In genomic region chr1:225707824-225708223, GRCh38 we compare ENCODE assay signal across 2 cellular contexts.
TF ChIP-seq lines count a peak whose summit lies in the region.

No MANE protein-coding gene starts in this region.

TF ChIP-seq in GM23338, 12 proteins besides CTCF, POLR2A, EP300 and RAD21:
- no peak for TF ChIP-seq STAT1 (IDR thresholded peaks at IDR 0.05; ENCODE audit: unreplicated experiment)
- TF ChIP-seq CREB1 (CRISPR knock-in tag; IDR thresholded peaks at IDR 0.05; ENCODE audit: low read depth) = no peak
- TF ChIP-seq, protein P1, sequence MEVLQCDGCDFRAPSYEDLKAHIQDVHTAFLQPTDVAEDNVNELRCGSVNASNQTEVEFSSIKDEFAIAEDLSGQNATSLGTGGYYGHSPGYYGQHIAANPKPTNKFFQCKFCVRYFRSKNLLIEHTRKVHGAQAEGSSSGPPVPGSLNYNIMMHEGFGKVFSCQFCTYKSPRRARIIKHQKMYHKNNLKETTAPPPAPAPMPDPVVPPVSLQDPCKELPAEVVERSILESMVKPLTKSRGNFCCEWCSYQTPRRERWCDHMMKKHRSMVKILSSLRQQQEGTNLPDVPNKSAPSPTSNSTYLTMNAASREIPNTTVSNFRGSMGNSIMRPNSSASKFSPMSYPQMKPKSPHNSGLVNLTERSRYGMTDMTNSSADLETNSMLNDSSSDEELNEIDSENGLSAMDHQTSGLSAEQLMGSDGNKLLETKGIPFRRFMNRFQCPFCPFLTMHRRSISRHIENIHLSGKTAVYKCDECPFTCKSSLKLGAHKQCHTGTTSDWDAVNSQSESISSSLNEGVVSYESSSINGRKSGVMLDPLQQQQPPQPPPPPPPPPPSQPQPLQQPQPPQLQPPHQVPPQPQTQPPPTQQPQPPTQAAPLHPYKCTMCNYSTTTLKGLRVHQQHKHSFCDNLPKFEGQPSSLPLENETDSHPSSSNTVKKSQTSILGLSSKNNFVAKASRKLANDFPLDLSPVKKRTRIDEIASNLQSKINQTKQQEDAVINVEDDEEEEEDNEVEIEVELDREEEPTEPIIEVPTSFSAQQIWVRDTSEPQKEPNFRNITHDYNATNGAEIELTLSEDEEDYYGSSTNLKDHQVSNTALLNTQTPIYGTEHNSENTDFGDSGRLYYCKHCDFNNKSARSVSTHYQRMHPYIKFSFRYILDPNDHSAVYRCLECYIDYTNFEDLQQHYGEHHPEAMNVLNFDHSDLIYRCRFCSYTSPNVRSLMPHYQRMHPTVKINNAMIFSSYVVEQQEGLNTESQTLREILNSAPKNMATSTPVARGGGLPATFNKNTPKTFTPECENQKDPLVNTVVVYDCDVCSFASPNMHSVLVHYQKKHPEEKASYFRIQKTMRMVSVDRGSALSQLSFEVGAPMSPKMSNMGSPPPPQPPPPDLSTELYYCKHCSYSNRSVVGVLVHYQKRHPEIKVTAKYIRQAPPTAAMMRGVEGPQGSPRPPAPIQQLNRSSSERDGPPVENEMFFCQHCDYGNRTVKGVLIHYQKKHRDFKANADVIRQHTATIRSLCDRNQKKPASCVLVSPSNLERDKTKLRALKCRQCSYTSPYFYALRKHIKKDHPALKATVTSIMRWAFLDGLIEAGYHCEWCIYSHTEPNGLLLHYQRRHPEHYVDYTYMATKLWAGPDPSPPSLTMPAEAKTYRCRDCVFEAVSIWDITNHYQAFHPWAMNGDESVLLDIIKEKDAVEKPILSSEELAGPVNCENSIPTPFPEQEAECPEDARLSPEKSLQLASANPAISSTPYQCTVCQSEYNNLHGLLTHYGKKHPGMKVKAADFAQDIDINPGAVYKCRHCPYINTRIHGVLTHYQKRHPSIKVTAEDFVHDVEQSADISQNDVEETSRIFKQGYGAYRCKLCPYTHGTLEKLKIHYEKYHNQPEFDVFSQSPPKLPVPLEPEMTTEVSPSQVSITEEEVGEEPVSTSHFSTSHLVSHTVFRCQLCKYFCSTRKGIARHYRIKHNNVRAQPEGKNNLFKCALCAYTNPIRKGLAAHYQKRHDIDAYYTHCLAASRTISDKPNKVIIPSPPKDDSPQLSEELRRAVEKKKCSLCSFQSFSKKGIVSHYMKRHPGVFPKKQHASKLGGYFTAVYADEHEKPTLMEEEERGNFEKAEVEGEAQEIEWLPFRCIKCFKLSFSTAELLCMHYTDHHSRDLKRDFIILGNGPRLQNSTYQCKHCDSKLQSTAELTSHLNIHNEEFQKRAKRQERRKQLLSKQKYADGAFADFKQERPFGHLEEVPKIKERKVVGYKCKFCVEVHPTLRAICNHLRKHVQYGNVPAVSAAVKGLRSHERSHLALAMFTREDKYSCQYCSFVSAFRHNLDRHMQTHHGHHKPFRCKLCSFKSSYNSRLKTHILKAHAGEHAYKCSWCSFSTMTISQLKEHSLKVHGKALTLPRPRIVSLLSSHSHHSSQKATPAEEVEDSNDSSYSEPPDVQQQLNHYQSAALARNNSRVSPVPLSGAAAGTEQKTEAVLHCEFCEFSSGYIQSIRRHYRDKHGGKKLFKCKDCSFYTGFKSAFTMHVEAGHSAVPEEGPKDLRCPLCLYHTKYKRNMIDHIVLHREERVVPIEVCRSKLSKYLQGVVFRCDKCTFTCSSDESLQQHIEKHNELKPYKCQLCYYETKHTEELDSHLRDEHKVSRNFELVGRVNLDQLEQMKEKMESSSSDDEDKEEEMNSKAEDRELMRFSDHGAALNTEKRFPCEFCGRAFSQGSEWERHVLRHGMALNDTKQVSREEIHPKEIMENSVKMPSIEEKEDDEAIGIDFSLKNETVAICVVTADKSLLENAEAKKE (CRISPR knock-in tag; IDR thresholded peaks at IDR 0.05) = no peak
- no peak for TF ChIP-seq POLR2AphosphoS5 (IDR thresholded peaks at IDR 0.05; ENCODE audit: low read depth)
- TF ChIP-seq EZH2phosphoT487 (IDR thresholded peaks at IDR 0.05; ENCODE audit: unreplicated experiment) = no peak
- no peak for TF ChIP-seq ZNF331 (CRISPR knock-in tag; IDR thresholded peaks at IDR 0.05; ENCODE audit: low read depth)
- TF ChIP-seq, protein P2, sequence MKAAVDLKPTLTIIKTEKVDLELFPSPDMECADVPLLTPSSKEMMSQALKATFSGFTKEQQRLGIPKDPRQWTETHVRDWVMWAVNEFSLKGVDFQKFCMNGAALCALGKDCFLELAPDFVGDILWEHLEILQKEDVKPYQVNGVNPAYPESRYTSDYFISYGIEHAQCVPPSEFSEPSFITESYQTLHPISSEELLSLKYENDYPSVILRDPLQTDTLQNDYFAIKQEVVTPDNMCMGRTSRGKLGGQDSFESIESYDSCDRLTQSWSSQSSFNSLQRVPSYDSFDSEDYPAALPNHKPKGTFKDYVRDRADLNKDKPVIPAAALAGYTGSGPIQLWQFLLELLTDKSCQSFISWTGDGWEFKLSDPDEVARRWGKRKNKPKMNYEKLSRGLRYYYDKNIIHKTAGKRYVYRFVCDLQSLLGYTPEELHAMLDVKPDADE (IDR thresholded peaks at IDR 0.05) = no peak
- TF ChIP-seq ZNF114 (CRISPR knock-in tag; IDR thresholded peaks at IDR 0.05) = no peak
- TF ChIP-seq, protein P3, sequence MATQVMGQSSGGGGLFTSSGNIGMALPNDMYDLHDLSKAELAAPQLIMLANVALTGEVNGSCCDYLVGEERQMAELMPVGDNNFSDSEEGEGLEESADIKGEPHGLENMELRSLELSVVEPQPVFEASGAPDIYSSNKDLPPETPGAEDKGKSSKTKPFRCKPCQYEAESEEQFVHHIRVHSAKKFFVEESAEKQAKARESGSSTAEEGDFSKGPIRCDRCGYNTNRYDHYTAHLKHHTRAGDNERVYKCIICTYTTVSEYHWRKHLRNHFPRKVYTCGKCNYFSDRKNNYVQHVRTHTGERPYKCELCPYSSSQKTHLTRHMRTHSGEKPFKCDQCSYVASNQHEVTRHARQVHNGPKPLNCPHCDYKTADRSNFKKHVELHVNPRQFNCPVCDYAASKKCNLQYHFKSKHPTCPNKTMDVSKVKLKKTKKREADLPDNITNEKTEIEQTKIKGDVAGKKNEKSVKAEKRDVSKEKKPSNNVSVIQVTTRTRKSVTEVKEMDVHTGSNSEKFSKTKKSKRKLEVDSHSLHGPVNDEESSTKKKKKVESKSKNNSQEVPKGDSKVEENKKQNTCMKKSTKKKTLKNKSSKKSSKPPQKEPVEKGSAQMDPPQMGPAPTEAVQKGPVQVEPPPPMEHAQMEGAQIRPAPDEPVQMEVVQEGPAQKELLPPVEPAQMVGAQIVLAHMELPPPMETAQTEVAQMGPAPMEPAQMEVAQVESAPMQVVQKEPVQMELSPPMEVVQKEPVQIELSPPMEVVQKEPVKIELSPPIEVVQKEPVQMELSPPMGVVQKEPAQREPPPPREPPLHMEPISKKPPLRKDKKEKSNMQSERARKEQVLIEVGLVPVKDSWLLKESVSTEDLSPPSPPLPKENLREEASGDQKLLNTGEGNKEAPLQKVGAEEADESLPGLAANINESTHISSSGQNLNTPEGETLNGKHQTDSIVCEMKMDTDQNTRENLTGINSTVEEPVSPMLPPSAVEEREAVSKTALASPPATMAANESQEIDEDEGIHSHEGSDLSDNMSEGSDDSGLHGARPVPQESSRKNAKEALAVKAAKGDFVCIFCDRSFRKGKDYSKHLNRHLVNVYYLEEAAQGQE (IDR thresholded peaks at IDR 0.05; ENCODE audit: unreplicated experiment) = no peak
- no peak for TF ChIP-seq EZH2 (IDR thresholded peaks at IDR 0.05; ENCODE audit: low read depth, unreplicated experiment)
- no peak for TF ChIP-seq NANOG (IDR thresholded peaks at IDR 0.05; ENCODE audit: borderline replicate concordance)
- TF ChIP-seq JUNB (IDR thresholded peaks at IDR 0.05; ENCODE audit: unreplicated experiment) = no peak

TF ChIP-seq in H1, 55 proteins besides CTCF, POLR2A, EP300 and RAD21:
- TF ChIP-seq CREB1 (IDR thresholded peaks at IDR 0.05) (no peak), CBX5 (IDR thresholded peaks at IDR 0.05; ENCODE audit: low read depth, low read length) (no peak), SP4 (IDR thresholded peaks at IDR 0.05; ENCODE audit: low read length) (no peak), E2F6 (IDR thresholded peaks at IDR 0.05) (no peak), KDM1A (IDR thresholded peaks at IDR 0.05; ENCODE audit: borderline replicate concordance, low read length) (no peak)
